Comparison of ENCODE assay signal across 25 cellular contexts in the genomic region with DNA sequence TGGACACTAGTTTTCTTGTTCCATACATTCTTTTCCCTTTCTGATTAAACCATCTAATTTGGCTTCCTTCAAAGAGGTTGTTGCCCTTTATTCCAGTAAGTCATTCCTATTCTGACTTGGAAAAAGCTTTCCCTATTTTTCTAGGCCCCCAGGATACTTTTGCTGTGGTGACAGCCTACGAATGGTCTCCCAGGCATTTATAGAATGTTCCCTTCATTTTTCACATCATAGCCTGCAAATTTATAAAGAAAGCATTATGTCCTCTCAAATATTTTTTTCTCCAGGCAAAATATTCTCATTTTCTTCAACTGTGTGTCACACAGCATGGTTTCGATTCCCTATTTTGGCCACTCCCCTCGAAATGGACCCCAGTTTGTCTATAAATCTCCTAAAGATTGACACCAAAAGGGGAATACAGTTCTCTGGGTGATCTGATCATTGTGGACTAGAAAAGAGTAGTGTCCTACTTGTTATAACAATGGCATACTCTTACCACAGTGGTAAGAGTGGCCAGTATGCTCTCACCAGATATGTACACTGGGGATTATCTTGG. TPM values are rescaled to one million over a fixed set of nuclear protein-coding genes. Genes with fewer than 3 reads are reported as not detected.
DNase-seq lines count a peak whose midpoint lies in the region; ATAC-seq lines count a peak whose summit lies in the region.
"Had no signal": no experiment of that assay in that cellular context is flagged by ENCODE, and none has a peak within 500 bp of the region (broad histone marks: within the 10 kb centered on the region; RNA-seq: fewer than 3 reads in every experiment).

No MANE protein-coding gene starts in this region.

- peak overlapping the region; percentile 10 to 53 (median 30) for H3K27ac Mint-ChIP-seq in IgD-negative memory B cell
- H3K27ac Mint-ChIP-seq: activated naive CD8-positive, alpha-beta T cell treated with anti-CD3 and anti-CD28 coated beads, Interleukin-2, amount 10 ng/mL, durations not matched to agents 7 days and 5 days; GM23338; HFFc6; naive thymus-derived CD4-positive, alpha-beta T cell had no signal

- H3K4me3 Mint-ChIP-seq in IgD-negative memory B cell, result peak overlapping the region in 1 of 4 donors; percentile 50
- H3K4me3 Mint-ChIP-seq: activated naive CD8-positive, alpha-beta T cell treated with anti-CD3 and anti-CD28 coated beads, Interleukin-2, amount 10 ng/mL, durations not matched to agents 7 days and 5 days; GM23338; HFFc6; naive thymus-derived CD4-positive, alpha-beta T cell had no signal

- no peaks in the 10 kb centered on the region for H3K9me3 Mint-ChIP-seq in IgD-negative memory B cell
- H3K9me3 Mint-ChIP-seq: activated naive CD8-positive, alpha-beta T cell treated with anti-CD3 and anti-CD28 coated beads, Interleukin-2, amount 10 ng/mL, durations not matched to agents 7 days and 5 days; GM23338; HFFc6 had no signal

- H3K27me3 Mint-ChIP-seq in IgD-negative memory B cell, result no peaks in the 10 kb centered on the region
- H3K27me3 Mint-ChIP-seq: activated naive CD8-positive, alpha-beta T cell treated with anti-CD3 and anti-CD28 coated beads, Interleukin-2, amount 10 ng/mL, durations not matched to agents 7 days and 5 days had no signal

- peaks cover 35 to 50% (median 40%) of the 10 kb centered on the region in 3 donors for H3K4me1 Mint-ChIP-seq in IgD-negative memory B cell
- H3K4me1 Mint-ChIP-seq: GM23338 had no signal

- DNase-seq in COLO829 (ENCODE audit: low spot score) (peak; percentile 46), RPMI7951 (ENCODE audit: low read depth) (peak; percentile 7), germinal center (ENCODE audit: low spot score) (peak; percentile 39), DMS79 (lab: John Stamatoyannopoulos, UW) (no peak), NCI-H1105 (lab: John Stamatoyannopoulos, UW) (no peak)
- DNase-seq in activated CD4-positive, alpha-beta T cell treated with anti-CD3 and anti-CD28 coated beads, Interleukin-2, amount 50 U/mL, for 1 hour, result no peak
- DNase-seq: activated CD4-positive, CD25-positive, alpha-beta regulatory T cell treated with anti-CD3 and anti-CD28 coated beads, Interleukin-2, amount 50 U/mL, for 72 hours; activated effector memory CD4-positive, alpha-beta T cell treated with anti-CD3 and anti-CD28 coated beads, Interleukin-2, amount 50 U/mL, for 16 hours; activated naive CD8-positive, alpha-beta T cell treated with anti-CD3 and anti-CD28 coated beads, Interleukin-2, amount 10 ng/mL, durations not matched to agents 7 days and 5 days; Calu3; EL; head of caudate nucleus; HFFc6; kidney glomerular epithelial cell; mesendoderm; naive thymus-derived CD4-positive, alpha-beta T cell; NCI-H1694 treated with DMSO at 0.1 percent for 48 hours; NCI-H2171 treated with DMSO at 0.1 percent for 48 hours; NCI-H524; nucleus accumbens; Right ventricle myocardium superior; stimulated activated CD4-positive, alpha-beta T cell treated with anti-CD3 and anti-CD28 coated beads, Interleukin-2, amount 100 ng/mL, for 24 hours had no signal

- H3K36me3 Mint-ChIP-seq in IgD-negative memory B cell, result no peaks in the 10 kb centered on the region
- H3K36me3 Mint-ChIP-seq: activated naive CD8-positive, alpha-beta T cell treated with anti-CD3 and anti-CD28 coated beads, Interleukin-2, amount 10 ng/mL, durations not matched to agents 7 days and 5 days had no signal

- no peak for ATAC-seq in HG02884 (IDR thresholded peaks at IDR 0.05; ENCODE audit: unreplicated experiment)
- ATAC-seq: GM23338; naive thymus-derived CD4-positive, alpha-beta T cell had no signal

RNA-seq across cellular contexts. Expression of a gene that starts 41.6 kb away (rescaled TPM):
- polyA plus RNA-seq in IgD-negative memory B cell, result 24.1 TPM
- 29.7 and 45.3 TPM in 2 replicates for total RNA-seq in RPMI7951 (2014; rRNA removed; shearing (Covaris generic))

Comparison
In these comparisons a context has a peak if more than half of its experiments do, and no peak if none do; other contexts are left out.
1. DNase-seq: peak in COLO829 (single experiment), RPMI7951 (single experiment) and germinal center (single experiment); none in activated CD4-positive, alpha-beta T cell treated with anti-CD3 and anti-CD28 coated beads, Interleukin-2, amount 50 U/mL, for 1 hour (single experiment), DMS79 (single experiment) and NCI-H1105 (single experiment).